In genomic region chr5:40386293-40386692, GRCh38 we compare ENCODE assay signal across 8 cellular contexts.
DNase-seq lines count a peak whose midpoint lies in the region; ATAC-seq and TF ChIP-seq lines count a peak whose summit lies in the region.

No MANE protein-coding gene starts in this region.

- H3K36me3 ChIP-seq in CD4-positive, alpha-beta memory T cell (ENCODE audit: insufficient read depth, low read length) = no peaks in the 10 kb centered on the region
- H3K36me3 ChIP-seq in prostate gland = no peaks in the 10 kb centered on the region

- H3K4me3 Mint-ChIP-seq in CD4-positive, alpha-beta memory T cell = peak overlapping the region in 6 of 8 donors; percentile 9 to 76 (median 51)
- peak overlapping the region; percentile 74 for H3K4me3 Mint-ChIP-seq in activated T-helper 17 cell treated with anti-CD3 and anti-CD28 coated beads, Interleukin-2, amount 50 U/mL, for 72 hours
- no peak overlapping the region for H3K4me3 Mint-ChIP-seq in type B pancreatic cell

- peak overlapping the region; percentile 70 to 96 (median 84) for H3K27ac Mint-ChIP-seq in CD4-positive, alpha-beta memory T cell
- H3K27ac Mint-ChIP-seq in activated T-helper 17 cell treated with anti-CD3 and anti-CD28 coated beads, Interleukin-2, amount 50 U/mL, for 72 hours = peak overlapping the region; percentile 96
- no peak overlapping the region for H3K27ac Mint-ChIP-seq in type B pancreatic cell

- TF ChIP-seq POLR2A in prostate gland (IDR thresholded peaks at IDR 0.05) = no peak

- DNase-seq in CD4-positive, alpha-beta memory T cell = peak in 4 of 5 donors; percentile 55 to 68 (median 57)
- DNase-seq in prostate gland (ENCODE audit: low spot score) (no peak), type B pancreatic cell (ENCODE audit: extremely low spot score, unreplicated experiment) (no peak), foreskin melanocyte (no peak)
- no peak for DNase-seq in stimulated activated naive CD4-positive, alpha-beta T cell treated with Interleukin-2 at 50 U/mL for 16 hours (lab: John Stamatoyannopoulos, UW)

- H3K27me3 Mint-ChIP-seq in CD4-positive, alpha-beta memory T cell = no peaks in the 10 kb centered on the region
- H3K27me3 Mint-ChIP-seq in activated T-helper 17 cell treated with anti-CD3 and anti-CD28 coated beads, Interleukin-2, amount 50 U/mL, for 72 hours = no peaks in the 10 kb centered on the region
- H3K27me3 Mint-ChIP-seq in type B pancreatic cell = no peaks in the 10 kb centered on the region

- H3K27ac ChIP-seq in CD4-positive, alpha-beta memory T cell (ENCODE audit: low read depth, low read length) = peak overlapping the region; percentile 28
- no peak overlapping the region for H3K27ac ChIP-seq in prostate gland

- WGBS in prostate gland = 84% methylated on average over 3 of the region's 3 CpGs

- H3K9me3 ChIP-seq in CD4-positive, alpha-beta memory T cell (ENCODE audit: control insufficient read depth in 1 of 2, low read length in 2 of 2) = no peaks in the 10 kb centered on the region
- H3K9me3 ChIP-seq in prostate gland = no peaks in the 10 kb centered on the region

- peak; percentile 90 for ATAC-seq in GM19467 (IDR thresholded peaks at IDR 0.05; ENCODE audit: unreplicated experiment)
- peak; percentile 87 for ATAC-seq in HG03457 (IDR thresholded peaks at IDR 0.05; ENCODE audit: unreplicated experiment)
- peak; percentile 47 for ATAC-seq in activated T-helper 17 cell treated with anti-CD3 and anti-CD28 coated beads, Interleukin-2, amount 50 U/mL, for 72 hours (replicated peaks)

- peaks cover 75 to 93% (median 82%) of the 10 kb centered on the region in 4 donors for H3K4me1 Mint-ChIP-seq in CD4-positive, alpha-beta memory T cell
- peaks cover 59% of the 10 kb centered on the region for H3K4me1 Mint-ChIP-seq in activated T-helper 17 cell treated with anti-CD3 and anti-CD28 coated beads, Interleukin-2, amount 50 U/mL, for 72 hours
- no peaks in the 10 kb centered on the region for H3K4me1 Mint-ChIP-seq in type B pancreatic cell (ENCODE audit: unreplicated experiment)

- no peak overlapping the region for H3K4me3 ChIP-seq in CD4-positive, alpha-beta memory T cell (ENCODE audit: low read length in 2 of 2)
- H3K4me3 ChIP-seq in prostate gland = no peak overlapping the region

- intact Hi-C loops in CD4-positive, alpha-beta memory T cell (cut with micrococcal nuclease) = loop anchor here (10.0 kb wide), 1 partner anchor 119 kb away; no protein-coding TSS in a partner anchor
- intact Hi-C loops in prostate gland (cut with DNase I) = no loop called here

- CTCF ChIA-PET in CD4-positive, alpha-beta memory T cell (lab: Charles Lee; ENCODE audit: partially characterized antibody) = interaction anchor here (0.7 to 1.3 kb wide), 2 partner anchors 55 to 302 kb away, joined by 3 to 4 read pairs; no protein-coding TSS in a partner anchor

- H3K9me3 Mint-ChIP-seq in CD4-positive, alpha-beta memory T cell = no peaks in the 10 kb centered on the region
- H3K9me3 Mint-ChIP-seq in activated T-helper 17 cell treated with anti-CD3 and anti-CD28 coated beads, Interleukin-2, amount 50 U/mL, for 72 hours = no peaks in the 10 kb centered on the region
- no peaks in the 10 kb centered on the region for H3K9me3 Mint-ChIP-seq in type B pancreatic cell

- H3K4me1 ChIP-seq in CD4-positive, alpha-beta memory T cell (ENCODE audit: insufficient read depth, low read length) = peaks cover 91% of the 10 kb centered on the region
- no peaks in the 10 kb centered on the region for H3K4me1 ChIP-seq in prostate gland (replicated peaks)

- POLR2A ChIA-PET in CD4-positive, alpha-beta memory T cell (lab: Charles Lee; ENCODE audit: partially characterized antibody) = interaction anchor here (0.6 to 4.0 kb wide), 8 partner anchors 11 to 294 kb away, joined by 3 to 42 read pairs (median 6); partner anchors contain the start of gene PTGER4

- TF ChIP-seq CTCF in prostate gland (IDR thresholded peaks at IDR 0.05) = no peak
- no peak for TF ChIP-seq CTCF in type B pancreatic cell (conservative IDR thresholded peaks at IDR 0.05)

- no peaks in the 10 kb centered on the region for H3K27me3 ChIP-seq in CD4-positive, alpha-beta memory T cell (ENCODE audit: insufficient read depth, low read length)
- no peaks in the 10 kb centered on the region for H3K27me3 ChIP-seq in prostate gland (replicated peaks; ENCODE audit: insufficient read depth)

- H3K36me3 Mint-ChIP-seq in CD4-positive, alpha-beta memory T cell = no peaks in the 10 kb centered on the region
- H3K36me3 Mint-ChIP-seq in activated T-helper 17 cell treated with anti-CD3 and anti-CD28 coated beads, Interleukin-2, amount 50 U/mL, for 72 hours (ENCODE audit: low read depth) = peaks cover 8% of the 10 kb centered on the region
- H3K36me3 Mint-ChIP-seq in type B pancreatic cell = no peaks in the 10 kb centered on the region

Comparison
In these comparisons a context has a peak if more than half of its experiments do, and no peak if none do; other contexts are left out.
1. DNase-seq: peak in CD4-positive, alpha-beta memory T cell (4 of 5); none in prostate gland (single experiment), type B pancreatic cell (single experiment), stimulated activated naive CD4-positive, alpha-beta T cell treated with Interleukin-2 at 50 U/mL for 16 hours (single experiment) and foreskin melanocyte (single experiment).
2. Peak in every context shown above with its lines, with median percentiles within 50 percentile points of each other: ATAC-seq.